In genomic region chr19:44745386-44745831, GRCh38 we compare ENCODE assay signal across 8 cellular contexts. TPM values are rescaled to one million over a fixed set of nuclear protein-coding genes. Genes with fewer than 3 reads are reported as not detected.
DNase-seq lines count a peak whose midpoint lies in the region; ATAC-seq and TF ChIP-seq lines count a peak whose summit lies in the region.

No MANE protein-coding gene starts in this region.

- H3K4me2 ChIP-seq in neuronal stem cell (ENCODE audit: insufficient read depth, low read length, poor library complexity, severe bottlenecking) = no peak overlapping the region

- no peak overlapping the region for H3K4ac ChIP-seq in neuronal stem cell (ENCODE audit: low read length)

- H3K4me3 ChIP-seq in NT2/D1 (ENCODE audit: insufficient read length, low read depth) (no peak overlapping the region), esophagus (ENCODE audit: low read depth in 1 of 2, low read length in 2 of 2) (no peak overlapping the region), neuronal stem cell (ENCODE audit: low read length in 2 of 2) (no peak overlapping the region)

- H2BK120ac ChIP-seq in neuronal stem cell (ENCODE audit: low read depth, low read length) = no peak overlapping the region

- H3K36me3 ChIP-seq in NT2/D1 (ENCODE audit: insufficient read depth, insufficient read length, low read length) (no peaks in the 10 kb centered on the region), esophagus (ENCODE audit: control insufficient read depth in 2 of 2, insufficient read depth in 2 of 2, low read length in 1 of 2) (peaks cover 0 to 3% of the 10 kb centered on the region in 2 donors), neuronal stem cell (replicated peaks in 1 of 2; ENCODE audit: control insufficient read depth in 2 of 2, insufficient read depth in 2 of 2, low read length in 2 of 2) (no peaks in the 10 kb centered on the region)

- in situ Hi-C loops in KBM-7 (cut with MboI; ENCODE audit: low pct_unique_long_range_greater_than_20kb, low sequenced_read_pairs) = no loop called here

- H3K79me1 ChIP-seq in neuronal stem cell (ENCODE audit: low read depth, low read length) = no peaks in the 10 kb centered on the region

- no peak overlapping the region for H4K8ac ChIP-seq in neuronal stem cell (ENCODE audit: low read depth, low read length)

- H3K9me3 ChIP-seq in NT2/D1 (ENCODE audit: insufficient read depth, low read length) = no peaks in the 10 kb centered on the region
- H3K9me3 ChIP-seq in esophagus (ENCODE audit: control insufficient read depth in 2 of 2, insufficient read depth in 1 of 2, low read depth in 1 of 2, low read length in 1 of 2) = no peaks in the 10 kb centered on the region
- H3K9me3 ChIP-seq in neuronal stem cell (replicated peaks in 1 of 2; ENCODE audit: control insufficient read depth in 2 of 2, insufficient read depth in 1 of 2, low read depth in 1 of 2, low read length in 2 of 2) = peaks cover 0 to 1% of the 10 kb centered on the region in 2 donors

- H3K23ac ChIP-seq in neuronal stem cell (ENCODE audit: low read depth, low read length, poor library complexity) = no peak overlapping the region

- H3K4me1 ChIP-seq in NT2/D1 (ENCODE audit: insufficient read depth, insufficient read length) = peaks cover 8% of the 10 kb centered on the region
- peaks cover 2 to 19% of the 10 kb centered on the region in 2 donors for H3K4me1 ChIP-seq in esophagus (ENCODE audit: control insufficient read depth in 2 of 2, insufficient read depth in 2 of 2, low read length in 1 of 2)
- H3K4me1 ChIP-seq in neuronal stem cell (ENCODE audit: control insufficient read depth in 2 of 2, insufficient read depth in 1 of 2, low read depth in 1 of 2, low read length in 2 of 2) = peaks cover 9 to 13% of the 10 kb centered on the region in 2 donors

- H2BK15ac ChIP-seq in neuronal stem cell (ENCODE audit: low read length) = no peak overlapping the region

- 20 to 24% methylated on average over 7 to 9 of the region's 9 CpGs for WGBS in esophagus, 2 donors
- no CpG with 5 or more reads among the region's 9 CpGs for WGBS in neuronal stem cell (ENCODE audit: extremely low coverage in 2 of 2, insufficient read length in 2 of 2, insufficient replicate concordance in 1 of 2), 2 donors

- no peak overlapping the region for H2AK5ac ChIP-seq in neuronal stem cell (ENCODE audit: low read depth, low read length)

- ATAC-seq in GM18511 (IDR thresholded peaks at IDR 0.05; ENCODE audit: unreplicated experiment) (no peak), GM18868 (IDR thresholded peaks at IDR 0.05; ENCODE audit: unreplicated experiment) (no peak)

- no peak overlapping the region for H3K18ac ChIP-seq in neuronal stem cell (ENCODE audit: low read length)

- H2BK12ac ChIP-seq in neuronal stem cell (ENCODE audit: low read length) = no peak overlapping the region

- H3K14ac ChIP-seq in neuronal stem cell (ENCODE audit: low read length) = no peak overlapping the region

- H2BK5ac ChIP-seq in neuronal stem cell (ENCODE audit: low read length) = no peak overlapping the region

- TF ChIP-seq CTCF in C4-2B (conservative IDR thresholded peaks at IDR 0.05) = no peak

- H4K91ac ChIP-seq in neuronal stem cell (ENCODE audit: low read depth, low read length, poor library complexity) = no peak overlapping the region

- no peak for TF ChIP-seq POLR2A in erythroblast (IDR thresholded peaks at IDR 0.05; ENCODE audit: low read length)

- H3K9ac ChIP-seq in NT2/D1 (ENCODE audit: insufficient read length, low read depth) (peak overlapping the region; percentile 36), neuronal stem cell (ENCODE audit: low read depth, low read length, poor library complexity) (no peak overlapping the region)

- no peak for DNase-seq in NT2/D1 (ENCODE audit: low read depth, low spot score)
- DNase-seq in neuronal stem cell (ENCODE audit: low spot score) = no peak
- no peak for DNase-seq in KBM-7
- no peak for DNase-seq in erythroblast (lab: John Stamatoyannopoulos, UW)

- H3K27me3 ChIP-seq in NT2/D1 (ENCODE audit: insufficient read depth, insufficient read length) = peaks cover 31% of the 10 kb centered on the region
- H3K27me3 ChIP-seq in esophagus (ENCODE audit: control insufficient read depth in 1 of 2, insufficient read depth in 2 of 2, low read length in 2 of 2) = no peaks in the 10 kb centered on the region
- H3K27me3 ChIP-seq in neuronal stem cell (ENCODE audit: control insufficient read depth in 3 of 3, insufficient read depth in 3 of 3, low read depth in 1 of 3, low read length in 3 of 3) = peaks cover 9 to 44% (median 22%) of the 10 kb centered on the region in 3 experiments

- peak overlapping the region; percentile 96 for H3K27ac ChIP-seq in C4-2B
- peak overlapping the region; percentile 81 to 100 for H3K27ac ChIP-seq in esophagus (ENCODE audit: low read depth in 2 of 2, low read length in 1 of 2)
- no peak overlapping the region for H3K27ac ChIP-seq in neuronal stem cell (replicated peaks; ENCODE audit: low read length)

- H2AFZ ChIP-seq in neuronal stem cell (ENCODE audit: low read length) = peak overlapping the region; percentile 34

RNA-seq across cellular contexts. Expression of gene BCL3, which starts 3.1 kb away (rescaled TPM):
- polyA plus RNA-seq in esophagus = 100 to 1,000 TPM in 1 of 2 donors, 10 to 100 TPM in 1; 64.5 to 107 TPM
- 1.8 TPM for polyA plus RNA-seq in neuronal stem cell (2013, experiment 1 of 2)
- 1.5 TPM for polyA plus RNA-seq in neuronal stem cell (2013, experiment 2 of 2)

RNA-seq across cellular contexts. Expression of gene CBLC, which starts 32.3 kb away (rescaled TPM):
- 10 to 100 TPM; 35.0 to 39.4 TPM for polyA plus RNA-seq in esophagus
- 0.42 TPM for polyA plus RNA-seq in neuronal stem cell (2013, experiment 1 of 2)
- 0.43 TPM for polyA plus RNA-seq in neuronal stem cell (2013, experiment 2 of 2)

RNA-seq across cellular contexts. Expression of gene CEACAM16, which starts 46.5 kb away (rescaled TPM):
- polyA plus RNA-seq in esophagus = under 1 TPM in 1 of 2 donors, not detected in 1; 0.16 TPM
- polyA plus RNA-seq in neuronal stem cell (2013, experiment 1 of 2) = not detected
- not detected for polyA plus RNA-seq in neuronal stem cell (2013, experiment 2 of 2)
